Comparison of ENCODE assay signal across 8 cellular contexts in genomic region chr3:15629860-15630597, GRCh38. TPM values are rescaled to one million over a fixed set of nuclear protein-coding genes. Genes with fewer than 3 reads are reported as not detected.
DNase-seq lines count a peak whose midpoint lies in the region; ATAC-seq, FAIRE-seq and TF ChIP-seq lines count a peak whose summit lies in the region.

No MANE protein-coding gene starts in this region.

- H3K9me3 ChIP-seq in lower lobe of right lung, result no peaks in the 10 kb centered on the region

- peak overlapping the region; percentile 46 for H3K4me3 ChIP-seq in AG04449 (ENCODE audit: low read depth, low read length)
- peak overlapping the region; percentile 32 for H3K4me3 ChIP-seq in lower lobe of right lung

- 0 out of 2 replicates have a peak overlapping the region, but pooled peaks have one; percentile 2 for H3K27ac Mint-ChIP-seq in WTC11

- H3K27ac ChIP-seq in lower lobe of right lung, result no peak overlapping the region

- H3K36me3 Mint-ChIP-seq in WTC11, result no peaks in the 10 kb centered on the region

- peaks cover 23% of the 10 kb centered on the region for H3K4me1 ChIP-seq in lower lobe of right lung

- TF ChIP-seq CTCF in AG04449 (IDR thresholded peaks at IDR 0.05; ENCODE audit: insufficient read depth, low read length, missing control alignments) (peak; percentile 65), WTC11 (IDR thresholded peaks at IDR 0.05) (no peak; the same call in 1 of the 2 replicates), lower lobe of right lung (IDR thresholded peaks at IDR 0.05) (peak; percentile 74)

- H3K9me3 Mint-ChIP-seq in WTC11, result peaks cover 3% of the 10 kb centered on the region

- H3K27me3 Mint-ChIP-seq in WTC11 (ENCODE audit: low read depth), result peaks cover 2% of the 10 kb centered on the region; the same call in 1 of the 2 replicates

- no peaks in the 10 kb centered on the region for H3K36me3 ChIP-seq in lower lobe of right lung

- peak; percentile 88 for FAIRE-seq in GM18507 (lab: Jason Lieb, UNC)

- POLR2A ChIA-PET in AG04449 (lab: Yijun Ruan, JAX), result interaction anchor here (1.0 to 1.3 kb wide), 3 partner anchors 16 to 165 kb away, joined by 3 to 8 read pairs (median 3); no protein-coding TSS in a partner anchor
- POLR2A ChIA-PET in WTC11 (lab: Charles Lee), result no interaction called here

- DNase-seq in AG04449 (ENCODE audit: low read depth, low spot score) (no peak), GM18507 (ENCODE audit: extremely low spot score, insufficient read length, low read depth) (peak; percentile 60), NCI-H2107 treated with DMSO at 0.1 percent for 48 hours (lab: John Stamatoyannopoulos, UW; ENCODE audit: unreplicated experiment) (peak; percentile 39), WTC11 (ENCODE audit: low spot score) (peak; percentile 44), dermis microvascular lymphatic vessel endothelial cell (ENCODE audit: low read depth in 2 of 2) (peak; percentile 83 to 91), lower lobe of right lung (no peak)
- peak; percentile 59 for DNase-seq in stimulated activated CD8-positive, alpha-beta memory T cell treated with anti-CD3 and anti-CD28 coated beads, Interleukin-4, amount 100 ng/mL, for 48 hours

- H3K4me3 Mint-ChIP-seq in WTC11, result no peak overlapping the region

- H3K27me3 ChIP-seq in lower lobe of right lung (ENCODE audit: low read depth), result no peaks in the 10 kb centered on the region

- peak; percentile 81 for ATAC-seq in HG02970 (IDR thresholded peaks at IDR 0.05; ENCODE audit: low FRiP score, unreplicated experiment)
- peak; percentile 77 for ATAC-seq in WTC11
- ATAC-seq in lower lobe of right lung, result peak; percentile 94 to 96

- intact Hi-C loops in lower lobe of right lung (cut with DNase I), result loop anchor here (10.0 kb wide), 1 partner anchor 175 kb away; no protein-coding TSS in a partner anchor

- CTCF ChIA-PET in AG04449 (lab: Yijun Ruan, JAX), result interaction anchor here (0.6 to 6.3 kb wide), 35 partner anchors 11 to 629 kb away, joined by 3 to 90 read pairs (median 4); no protein-coding TSS in a partner anchor
- CTCF ChIA-PET in WTC11 (lab: Charles Lee), result interaction anchor here (1.0 to 1.6 kb wide), 4 partner anchors 15 to 548 kb away, joined by 3 to 5 read pairs (median 3); no protein-coding TSS in a partner anchor

- peaks cover 53% of the 10 kb centered on the region for H3K4me1 Mint-ChIP-seq in WTC11

TF ChIP-seq in WTC11, 78 proteins besides CTCF, POLR2A, EP300 and RAD21:
- TF ChIP-seq EMX1 (CRISPR knock-in tag; IDR thresholded peaks at IDR 0.05) (no peak), USF1 (CRISPR knock-in tag; IDR thresholded peaks at IDR 0.05) (peak; percentile 50; the same call in 1 of the 2 replicates), JUN (CRISPR knock-in tag; IDR thresholded peaks at IDR 0.05) (no peak), OVOL2 (CRISPR knock-in tag; IDR thresholded peaks at IDR 0.05; ENCODE audit: borderline replicate concordance) (no peak), ZNF671 (CRISPR knock-in tag; IDR thresholded peaks at IDR 0.05) (no peak), MXD4 (CRISPR knock-in tag; IDR thresholded peaks at IDR 0.05; ENCODE audit: borderline replicate concordance) (no peak), ERG (CRISPR knock-in tag; IDR thresholded peaks at IDR 0.05) (no peak), USF2 (CRISPR knock-in tag; IDR thresholded peaks at IDR 0.05) (peak; percentile 57), SP1 (CRISPR knock-in tag; conservative IDR thresholded peaks at IDR 0.05) (no peak), GTF2I (CRISPR knock-in tag; conservative IDR thresholded peaks at IDR 0.05) (no peak)
- TF ChIP-seq, protein P1, sequence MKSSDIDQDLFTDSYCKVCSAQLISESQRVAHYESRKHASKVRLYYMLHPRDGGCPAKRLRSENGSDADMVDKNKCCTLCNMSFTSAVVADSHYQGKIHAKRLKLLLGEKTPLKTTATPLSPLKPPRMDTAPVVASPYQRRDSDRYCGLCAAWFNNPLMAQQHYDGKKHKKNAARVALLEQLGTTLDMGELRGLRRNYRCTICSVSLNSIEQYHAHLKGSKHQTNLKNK (CRISPR knock-in tag; IDR thresholded peaks at IDR 0.05), result no peak
- TF ChIP-seq, protein P2, sequence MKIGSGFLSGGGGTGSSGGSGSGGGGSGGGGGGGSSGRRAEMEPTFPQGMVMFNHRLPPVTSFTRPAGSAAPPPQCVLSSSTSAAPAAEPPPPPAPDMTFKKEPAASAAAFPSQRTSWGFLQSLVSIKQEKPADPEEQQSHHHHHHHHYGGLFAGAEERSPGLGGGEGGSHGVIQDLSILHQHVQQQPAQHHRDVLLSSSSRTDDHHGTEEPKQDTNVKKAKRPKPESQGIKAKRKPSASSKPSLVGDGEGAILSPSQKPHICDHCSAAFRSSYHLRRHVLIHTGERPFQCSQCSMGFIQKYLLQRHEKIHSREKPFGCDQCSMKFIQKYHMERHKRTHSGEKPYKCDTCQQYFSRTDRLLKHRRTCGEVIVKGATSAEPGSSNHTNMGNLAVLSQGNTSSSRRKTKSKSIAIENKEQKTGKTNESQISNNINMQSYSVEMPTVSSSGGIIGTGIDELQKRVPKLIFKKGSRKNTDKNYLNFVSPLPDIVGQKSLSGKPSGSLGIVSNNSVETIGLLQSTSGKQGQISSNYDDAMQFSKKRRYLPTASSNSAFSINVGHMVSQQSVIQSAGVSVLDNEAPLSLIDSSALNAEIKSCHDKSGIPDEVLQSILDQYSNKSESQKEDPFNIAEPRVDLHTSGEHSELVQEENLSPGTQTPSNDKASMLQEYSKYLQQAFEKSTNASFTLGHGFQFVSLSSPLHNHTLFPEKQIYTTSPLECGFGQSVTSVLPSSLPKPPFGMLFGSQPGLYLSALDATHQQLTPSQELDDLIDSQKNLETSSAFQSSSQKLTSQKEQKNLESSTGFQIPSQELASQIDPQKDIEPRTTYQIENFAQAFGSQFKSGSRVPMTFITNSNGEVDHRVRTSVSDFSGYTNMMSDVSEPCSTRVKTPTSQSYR (CRISPR knock-in tag; IDR thresholded peaks at IDR 0.05), result no peak
- TF ChIP-seq, protein P3, sequence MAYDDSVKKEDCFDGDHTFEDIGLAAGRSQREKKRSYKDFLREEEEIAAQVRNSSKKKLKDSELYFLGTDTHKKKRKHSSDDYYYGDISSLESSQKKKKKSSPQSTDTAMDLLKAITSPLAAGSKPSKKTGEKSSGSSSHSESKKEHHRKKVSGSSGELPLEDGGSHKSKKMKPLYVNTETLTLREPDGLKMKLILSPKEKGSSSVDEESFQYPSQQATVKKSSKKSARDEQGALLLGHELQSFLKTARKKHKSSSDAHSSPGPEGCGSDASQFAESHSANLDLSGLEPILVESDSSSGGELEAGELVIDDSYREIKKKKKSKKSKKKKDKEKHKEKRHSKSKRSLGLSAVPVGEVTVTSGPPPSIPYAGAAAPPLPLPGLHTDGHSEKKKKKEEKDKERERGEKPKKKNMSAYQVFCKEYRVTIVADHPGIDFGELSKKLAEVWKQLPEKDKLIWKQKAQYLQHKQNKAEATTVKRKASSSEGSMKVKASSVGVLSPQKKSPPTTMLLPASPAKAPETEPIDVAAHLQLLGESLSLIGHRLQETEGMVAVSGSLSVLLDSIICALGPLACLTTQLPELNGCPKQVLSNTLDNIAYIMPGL (CRISPR knock-in tag; IDR thresholded peaks at IDR 0.05), result no peak

RNA-seq across cellular contexts. Expression of gene BTD, which starts 28.5 kb away (rescaled TPM):
- 18.5 to 23.7 TPM (median 21.0 TPM) in 3 replicates for total RNA-seq in WTC11 (2021)
- total RNA-seq in dermis microvascular lymphatic vessel endothelial cell, result 32.6 and 43.6 TPM in 2 replicates
- 24.2 TPM for total RNA-seq in lower lobe of right lung

RNA-seq across cellular contexts. Expression of gene HACL1, which starts 28.7 kb away (rescaled TPM):
- 40.0 to 44.9 TPM (median 42.4 TPM) in 3 replicates for total RNA-seq in WTC11 (2021)
- 27.8 and 33.4 TPM in 2 replicates for total RNA-seq in dermis microvascular lymphatic vessel endothelial cell
- 21.2 TPM for total RNA-seq in lower lobe of right lung

Comparison
In these comparisons a context has a peak if more than half of its experiments do, and no peak if none do; other contexts are left out.
1. DNase-seq: peak in GM18507 (single experiment), NCI-H2107 treated with DMSO at 0.1 percent for 48 hours (single experiment), WTC11 (single experiment), dermis microvascular lymphatic vessel endothelial cell (2 of 2) and stimulated activated CD8-positive, alpha-beta memory T cell treated with anti-CD3 and anti-CD28 coated beads, Interleukin-4, amount 100 ng/mL, for 48 hours (single experiment); none in AG04449 (single experiment) and lower lobe of right lung (single experiment).
2. Peak in every context shown above with its lines, with median percentiles within 50 percentile points of each other: ATAC-seq.